Comparison of ENCODE assay signal across 2 cellular contexts in genomic region chr3:133208184-133208583, GRCh38.
TF ChIP-seq lines count a peak whose summit lies in the region.

No MANE protein-coding gene starts in this region.

TF ChIP-seq in HepG2, 621 proteins besides CTCF, POLR2A, EP300 and RAD21 (continued from another document):
- TF ChIP-seq ZNF704 (CRISPR knock-in tag; IDR thresholded peaks at IDR 0.05; ENCODE audit: borderline replicate concordance) (no peak), CENPX (CRISPR knock-in tag; IDR thresholded peaks at IDR 0.05) (no peak), ZNF639 (CRISPR knock-in tag; conservative IDR thresholded peaks at IDR 0.05) (no peak), KDM5A (IDR thresholded peaks at IDR 0.05; ENCODE audit: borderline replicate concordance, low read length) (no peak), NFATC3 (CRISPR knock-in tag; IDR thresholded peaks at IDR 0.05) (no peak), RARG (CRISPR knock-in tag; IDR thresholded peaks at IDR 0.05; ENCODE audit: low read depth) (no peak)
TF ChIP-seq in HepG2: peak in this region for 0.

TF ChIP-seq in GM12878, 131 proteins besides CTCF, POLR2A, EP300 and RAD21:
- TF ChIP-seq ZNF592 (IDR thresholded peaks at IDR 0.05), result no peak
- TF ChIP-seq TARDBP (IDR thresholded peaks at IDR 0.05; ENCODE audit: borderline replicate concordance), result no peak
- TF ChIP-seq ELK1 (IDR thresholded peaks at IDR 0.05; ENCODE audit: low read depth, low read length), result no peak
- TF ChIP-seq NR2C2 (IDR thresholded peaks at IDR 0.05; ENCODE audit: borderline replicate concordance, control insufficient read depth, insufficient read length, low read depth), result no peak
- TF ChIP-seq PAX8 (IDR thresholded peaks at IDR 0.05), result no peak
- TF ChIP-seq MYB (IDR thresholded peaks at IDR 0.05; ENCODE audit: borderline replicate concordance, low read depth, low read length), result no peak
- no peak for TF ChIP-seq FOXM1 (IDR thresholded peaks at IDR 0.05; ENCODE audit: low read depth, low read length)
- no peak for TF ChIP-seq RELA (IDR thresholded peaks at IDR 0.05; ENCODE audit: borderline replicate concordance, partially characterized antibody)
- no peak for TF ChIP-seq CBFB (IDR thresholded peaks at IDR 0.05; ENCODE audit: low read depth)
- no peak for TF ChIP-seq TCF12 (IDR thresholded peaks at IDR 0.05; ENCODE audit: low read depth, low read length)
- no peak for TF ChIP-seq NR2C1 (IDR thresholded peaks at IDR 0.05)
- TF ChIP-seq BMI1 (IDR thresholded peaks at IDR 0.05; ENCODE audit: borderline replicate concordance), result no peak
- TF ChIP-seq NFIC (IDR thresholded peaks at IDR 0.05; ENCODE audit: low read depth, low read length), result no peak
- TF ChIP-seq SREBF1 (IDR thresholded peaks at IDR 0.05; ENCODE audit: low read length), result no peak
- no peak for TF ChIP-seq CREM (IDR thresholded peaks at IDR 0.05; ENCODE audit: low read depth)
- TF ChIP-seq SUPT20H (IDR thresholded peaks at IDR 0.05; ENCODE audit: borderline replicate concordance, control insufficient read depth, low read depth, low read length), result no peak
- no peak for TF ChIP-seq ESRRA (IDR thresholded peaks at IDR 0.05; ENCODE audit: low read length)
- no peak for TF ChIP-seq SMAD5 (IDR thresholded peaks at IDR 0.05; ENCODE audit: low read depth)
- TF ChIP-seq BHLHE40 (IDR thresholded peaks at IDR 0.05; ENCODE audit: borderline replicate concordance in 1 of 2, low read depth in 2 of 2, low read length in 1 of 2), result no peak
